In genomic region chr12:22264380-22264779, GRCh38 we compare ENCODE assay signal across 25 cellular contexts.
"Had no signal": no experiment of that assay in that cellular context is flagged by ENCODE, and none has a peak within 500 bp of the region (broad histone marks: within the 10 kb centered on the region; RNA-seq: fewer than 3 reads in every experiment).

No MANE protein-coding gene starts in this region.

- H3K4me3 Mint-ChIP-seq: activated CD4-positive, alpha-beta T cell treated with anti-CD3 and anti-CD28 coated beads, Interleukin-2, amount 10 ng/mL, durations not matched to agents 24 days and 14 days; activated CD8-positive, alpha-beta T cell treated with anti-CD3 and anti-CD28 coated beads for 36 hours; activated naive CD4-positive, alpha-beta T cell treated with anti-CD3 and anti-CD28 coated beads for 36 hours; activated T-helper 1 cell treated with anti-CD3 and anti-CD28 coated beads, Interleukin-12 subunit alpha, Interleukin-12 subunit beta, Interleukin-2, Interleukin-4 antibody, amounts not matched to agents 30 ng/mL and 10 ng/mL and 1 ng/mL, durations not matched to agents 14 hours and 24 hours and 36 hours; central memory CD8-positive, alpha-beta T cell had no signal

- H3K9me3 ChIP-seq: adrenal gland, SJCRH30 had no signal

- H3K4me3 ChIP-seq: adrenal gland, cardiac muscle cell, SJCRH30, SK-N-MC had no signal

- H3K9me3 Mint-ChIP-seq: activated CD4-positive, alpha-beta T cell treated with anti-CD3 and anti-CD28 coated beads, Interleukin-2, amount 10 ng/mL, durations not matched to agents 24 days and 14 days; activated CD8-positive, alpha-beta T cell treated with anti-CD3 and anti-CD28 coated beads for 36 hours; activated naive CD4-positive, alpha-beta T cell treated with anti-CD3 and anti-CD28 coated beads for 36 hours; activated T-helper 1 cell treated with anti-CD3 and anti-CD28 coated beads, Interleukin-12 subunit alpha, Interleukin-12 subunit beta, Interleukin-2, Interleukin-4 antibody, amounts not matched to agents 30 ng/mL and 10 ng/mL and 1 ng/mL, durations not matched to agents 14 hours and 24 hours and 36 hours; central memory CD8-positive, alpha-beta T cell had no signal

- ATAC-seq: activated CD8-positive, alpha-beta T cell treated with anti-CD3 and anti-CD28 coated beads for 36 hours; activated naive CD4-positive, alpha-beta T cell treated with anti-CD3 and anti-CD28 coated beads, Interleukin-2, amount 50 U/mL, for 72 hours; Panc1 had no signal

- H3K27me3 Mint-ChIP-seq: central memory CD8-positive, alpha-beta T cell had no signal

- H3K36me3 Mint-ChIP-seq: activated naive CD4-positive, alpha-beta T cell treated with anti-CD3 and anti-CD28 coated beads, Interleukin-2, amount 50 U/mL, for 72 hours had no signal

- H3K36me3 ChIP-seq: adrenal gland, cardiac muscle cell, SJCRH30 had no signal

- H3K4me1 ChIP-seq: SJCRH30 had no signal

- H3K27ac Mint-ChIP-seq: activated CD4-positive, alpha-beta T cell treated with anti-CD3 and anti-CD28 coated beads, Interleukin-2, amount 10 ng/mL, durations not matched to agents 24 days and 14 days; activated CD8-positive, alpha-beta T cell treated with anti-CD3 and anti-CD28 coated beads for 36 hours; activated naive CD4-positive, alpha-beta T cell treated with anti-CD3 and anti-CD28 coated beads for 36 hours; activated naive CD4-positive, alpha-beta T cell treated with anti-CD3 and anti-CD28 coated beads, Interleukin-2, amount 50 U/mL, for 72 hours; activated T-helper 1 cell treated with anti-CD3 and anti-CD28 coated beads, Interleukin-12 subunit alpha, Interleukin-12 subunit beta, Interleukin-2, Interleukin-4 antibody, amounts not matched to agents 30 ng/mL and 10 ng/mL and 1 ng/mL, durations not matched to agents 14 hours and 24 hours and 36 hours had no signal

- DNase-seq: activated CD4-positive, alpha-beta T cell treated with anti-CD3 and anti-CD28 coated beads, Interleukin-2, amount 10 ng/mL, durations not matched to agents 24 days and 14 days; activated CD4-positive, alpha-beta T cell treated with anti-CD3 and anti-CD28 coated beads, Interleukin-2, amount 50 U/mL, for 4 hours; activated CD8-positive, alpha-beta T cell treated with anti-CD3 and anti-CD28 coated beads for 36 hours; activated gamma-delta T cell treated with Interleukin-2 at 50 U/mL for 16 hours; activated naive CD4-positive, alpha-beta T cell treated with anti-CD3 and anti-CD28 coated beads for 36 hours; activated T-cell treated with anti-CD3 and anti-CD28 coated beads, Interleukin-2, amount 50 U/mL, for 1 hour; adrenal gland; anterior cingulate cortex; Karpas-422; KBM-7; NCI-H1048; NCI-H1436 treated with DMSO at 0.1 percent for 48 hours; NCI-H1694 treated with DMSO at 0.1 percent for 48 hours; NCI-H2029; NCI-H345; NCI-H524 treated with DMSO at 0.1 percent for 48 hours; SHP77; SJCRH30; T1000 had no signal

- H3K27me3 ChIP-seq: adrenal gland, cardiac muscle cell, SJCRH30 had no signal

- H3K27ac ChIP-seq: adrenal gland, cardiac muscle cell, SJCRH30, SK-N-MC had no signal
